In the genomic region with DNA sequence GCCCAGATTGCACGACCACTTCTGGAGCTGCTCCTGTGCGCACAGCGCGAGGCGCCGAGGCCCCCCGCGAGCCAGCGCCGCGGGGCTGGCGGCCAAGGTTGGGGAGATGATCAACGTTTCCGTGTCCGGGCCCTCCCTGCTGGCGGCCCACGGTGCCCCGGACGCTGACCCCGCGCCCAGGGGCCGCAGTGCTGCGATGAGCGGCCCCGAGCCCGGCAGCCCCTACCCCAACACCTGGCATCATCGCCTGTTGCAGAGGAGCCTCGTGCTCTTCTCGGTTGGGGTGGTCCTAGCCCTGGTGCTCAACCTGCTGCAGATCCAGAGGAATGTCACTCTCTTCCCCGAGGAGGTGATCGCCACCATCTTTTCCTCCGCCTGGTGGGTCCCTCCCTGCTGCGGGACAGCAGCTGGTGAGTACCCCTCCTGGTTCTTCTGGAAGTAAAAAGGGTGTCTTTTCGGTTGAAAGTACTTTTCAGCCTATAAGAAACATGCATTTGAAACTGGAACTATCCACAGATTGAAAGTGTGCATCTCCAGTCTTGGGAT, we compare ENCODE assay signal across 8 cellular contexts. TPM values are rescaled to one million over a fixed set of nuclear protein-coding genes. Genes with fewer than 3 reads are reported as not detected.
DNase-seq lines count a peak whose midpoint lies in the region; ATAC-seq, FAIRE-seq and TF ChIP-seq lines count a peak whose summit lies in the region.

No MANE protein-coding gene starts in this region.

- no peak for FAIRE-seq in H54 (lab: Jason Lieb, UNC)

- no peak for TF ChIP-seq POLR2A in H54 (IDR thresholded peaks at IDR 0.05; ENCODE audit: low read depth, low read length)

- H3K9me3 ChIP-seq in iPS-18a (ENCODE audit: control insufficient read depth, low read depth, low read length) (no peaks in the 10 kb centered on the region), stomach smooth muscle (ENCODE audit: control insufficient read depth in 2 of 2, low read length in 2 of 2) (no peaks in the 10 kb centered on the region)

- POLR2A ChIA-PET in activated CD4-positive, alpha-beta T cell treated with anti-CD3 and anti-CD28 coated beads for 36 hours (lab: Charles Lee), result interaction anchor here (0.8 to 4.3 kb wide), 5 partner anchors 9 to 295 kb away, joined by 3 to 43 read pairs (median 4); a partner anchor contains a TSS

- intact Hi-C loops in activated CD4-positive, alpha-beta T cell treated with anti-CD3 and anti-CD28 coated beads for 36 hours (cut with DNase I, micrococcal nuclease), result loop anchor here (2.0 kb wide), 4 partner anchors 296 to 1840 kb away; a partner anchor contains a TSS

- H3K4me3 ChIP-seq in iPS-18a (ENCODE audit: low read length) (peak overlapping the region; percentile 86), stomach smooth muscle (ENCODE audit: low read length in 2 of 2) (peak overlapping the region; percentile 82 to 84)

- peak overlapping the region; percentile 96 for H3K4me3 Mint-ChIP-seq in activated CD4-positive, alpha-beta T cell treated with anti-CD3 and anti-CD28 coated beads for 36 hours
- peak overlapping the region; percentile 89 for H3K4me3 Mint-ChIP-seq in activated naive CD8-positive, alpha-beta T cell treated with anti-CD3 and anti-CD28 coated beads, Interleukin-2, amount 50 U/mL, for 24 hours

- DNase-seq in activated CD4-positive, alpha-beta T cell treated with anti-CD3 and anti-CD28 coated beads for 36 hours, result peak; percentile 36
- DNase-seq in activated CD4-positive, alpha-beta T cell treated with anti-CD3 and anti-CD28 coated beads, Interleukin-2, amount 50 U/mL, for 4 hours, result no peak
- no peak for DNase-seq in activated naive CD8-positive, alpha-beta T cell treated with anti-CD3 and anti-CD28 coated beads, Interleukin-2, amount 50 U/mL, for 24 hours
- no peak for DNase-seq in H54 (ENCODE audit: insufficient read length, low spot score)
- DNase-seq in kidney glomerular epithelial cell (lab: John Stamatoyannopoulos, UW), result no peak

- CTCF ChIA-PET in activated CD4-positive, alpha-beta T cell treated with anti-CD3 and anti-CD28 coated beads for 36 hours (lab: Charles Lee), result interaction anchor here (0.8 to 2.7 kb wide), 5 partner anchors 46 to 371 kb away, joined by 3 to 10 read pairs (median 6); no protein-coding TSS in a partner anchor

- ATAC-seq in activated CD4-positive, alpha-beta T cell treated with anti-CD3 and anti-CD28 coated beads for 36 hours, result no peak
- ATAC-seq in HG03460 (IDR thresholded peaks at IDR 0.05; ENCODE audit: unreplicated experiment), result peak; percentile 1
- no peak for ATAC-seq in activated naive CD8-positive, alpha-beta T cell treated with anti-CD3 and anti-CD28 coated beads, Interleukin-2, amount 50 U/mL, for 24 hours

- H3K27me3 ChIP-seq in iPS-18a (ENCODE audit: control insufficient read depth, insufficient read depth, low read length), result no peaks in the 10 kb centered on the region
- H3K27me3 ChIP-seq in stomach smooth muscle (ENCODE audit: control insufficient read depth in 1 of 2, insufficient read depth in 2 of 2, low read length in 2 of 2), result no peaks in the 10 kb centered on the region

- H3K36me3 ChIP-seq in iPS-18a (ENCODE audit: control insufficient read depth, low read depth, low read length), result peaks cover 35% of the 10 kb centered on the region
- peaks cover 7 to 8% of the 10 kb centered on the region in 2 donors for H3K36me3 ChIP-seq in stomach smooth muscle (ENCODE audit: control insufficient read depth in 2 of 2, insufficient read depth in 2 of 2, low read length in 2 of 2)

- H3K9ac ChIP-seq in iPS-18a (ENCODE audit: low read length) (peak overlapping the region; percentile 64), stomach smooth muscle (ENCODE audit: low read length in 2 of 2) (peak overlapping the region; percentile 51 to 59)

- no peaks in the 10 kb centered on the region for H3K9me3 Mint-ChIP-seq in activated CD4-positive, alpha-beta T cell treated with anti-CD3 and anti-CD28 coated beads for 36 hours (ENCODE audit: low read depth)
- H3K9me3 Mint-ChIP-seq in activated naive CD8-positive, alpha-beta T cell treated with anti-CD3 and anti-CD28 coated beads, Interleukin-2, amount 50 U/mL, for 24 hours, result no peaks in the 10 kb centered on the region

- peaks cover 26% of the 10 kb centered on the region for H3K4me1 ChIP-seq in iPS-18a (ENCODE audit: control insufficient read depth, low read depth, low read length)
- H3K4me1 ChIP-seq in stomach smooth muscle (ENCODE audit: control insufficient read depth, insufficient read depth, low read length), result peaks cover 24% of the 10 kb centered on the region

- H3K36me3 Mint-ChIP-seq in activated CD4-positive, alpha-beta T cell treated with anti-CD3 and anti-CD28 coated beads for 36 hours (ENCODE audit: low read depth), result peaks cover 47% of the 10 kb centered on the region
- peaks cover 35% of the 10 kb centered on the region for H3K36me3 Mint-ChIP-seq in activated naive CD8-positive, alpha-beta T cell treated with anti-CD3 and anti-CD28 coated beads, Interleukin-2, amount 50 U/mL, for 24 hours (ENCODE audit: low read depth)

- no peak overlapping the region for H3K27ac ChIP-seq in iPS-18a (ENCODE audit: low read length)
- peak overlapping the region; percentile 69 for H3K27ac ChIP-seq in stomach smooth muscle (ENCODE audit: low read length)

- peaks cover 31% of the 10 kb centered on the region for H3K4me1 Mint-ChIP-seq in activated CD4-positive, alpha-beta T cell treated with anti-CD3 and anti-CD28 coated beads for 36 hours
- peaks cover 39% of the 10 kb centered on the region for H3K4me1 Mint-ChIP-seq in activated naive CD8-positive, alpha-beta T cell treated with anti-CD3 and anti-CD28 coated beads, Interleukin-2, amount 50 U/mL, for 24 hours

- H3K27me3 Mint-ChIP-seq in activated CD4-positive, alpha-beta T cell treated with anti-CD3 and anti-CD28 coated beads for 36 hours, result no peaks in the 10 kb centered on the region
- no peaks in the 10 kb centered on the region for H3K27me3 Mint-ChIP-seq in activated naive CD8-positive, alpha-beta T cell treated with anti-CD3 and anti-CD28 coated beads, Interleukin-2, amount 50 U/mL, for 24 hours

- peak overlapping the region; percentile 93 for H3K27ac Mint-ChIP-seq in activated CD4-positive, alpha-beta T cell treated with anti-CD3 and anti-CD28 coated beads for 36 hours
- H3K27ac Mint-ChIP-seq in activated naive CD8-positive, alpha-beta T cell treated with anti-CD3 and anti-CD28 coated beads, Interleukin-2, amount 50 U/mL, for 24 hours, result peak overlapping the region; percentile 96

RNA-seq across cellular contexts. Expression of a gene that starts 0.7 kb away (rescaled TPM):
- total RNA-seq in activated CD4-positive, alpha-beta T cell treated with anti-CD3 and anti-CD28 coated beads for 36 hours, result 100 to 1,000 TPM; 100 to 110 TPM
